1 cellular context compared by ENCODE assay signal in the genomic region with DNA sequence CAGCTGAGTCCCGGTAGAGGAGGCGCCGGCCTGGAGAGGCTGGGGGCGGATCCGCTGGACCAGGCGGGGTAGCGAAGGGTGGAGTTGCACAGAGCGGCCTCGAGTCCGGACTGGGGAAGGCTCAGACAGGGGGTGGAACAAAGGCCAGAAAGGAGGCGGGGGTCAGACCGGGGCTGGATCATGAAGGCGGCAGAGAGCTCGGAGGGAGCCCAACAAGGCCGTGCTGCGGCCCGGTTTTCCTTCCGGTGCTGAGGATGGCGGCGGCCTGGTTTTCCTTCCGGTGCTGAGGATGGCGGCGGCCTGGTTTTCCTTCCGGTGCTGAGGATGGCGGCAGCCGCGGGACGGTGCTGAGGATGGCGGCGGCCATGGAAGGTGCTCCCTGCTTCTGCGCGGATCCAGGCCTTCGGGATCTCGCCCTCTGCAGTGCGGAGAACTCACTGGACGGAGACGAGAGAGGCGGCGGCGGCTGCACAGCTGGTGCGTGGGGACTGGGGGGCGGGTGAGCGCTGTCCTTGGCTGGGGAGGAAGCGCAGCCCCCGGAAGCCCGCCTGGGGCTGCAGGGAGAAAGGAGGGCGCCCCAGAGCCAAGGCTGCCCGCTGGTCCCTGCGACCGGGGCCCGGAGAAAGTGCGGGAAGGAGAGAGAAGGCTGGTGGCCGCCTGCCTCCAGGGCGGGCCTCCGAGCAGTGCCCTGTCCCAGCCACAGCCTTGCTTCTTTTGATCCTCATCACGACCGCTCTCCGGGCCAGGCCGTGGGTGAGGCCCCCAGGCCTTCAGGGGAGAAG.
TF ChIP-seq lines count a peak whose summit lies in the region.

No MANE protein-coding gene starts in this region.

TF ChIP-seq in SK-N-SH, 30 proteins besides CTCF, POLR2A, EP300 and RAD21 (continued from another document):
- no peak for TF ChIP-seq REST (IDR thresholded peaks at IDR 0.05; ENCODE audit: low read depth, low read length)
- TF ChIP-seq TAF1 (IDR thresholded peaks at IDR 0.05; ENCODE audit: borderline replicate concordance, low read depth, low read length), result no peak
- no peak for TF ChIP-seq MXI1 (IDR thresholded peaks at IDR 0.05; ENCODE audit: low read depth, low read length)
